1 cellular context compared by ENCODE assay signal in the genomic region with DNA sequence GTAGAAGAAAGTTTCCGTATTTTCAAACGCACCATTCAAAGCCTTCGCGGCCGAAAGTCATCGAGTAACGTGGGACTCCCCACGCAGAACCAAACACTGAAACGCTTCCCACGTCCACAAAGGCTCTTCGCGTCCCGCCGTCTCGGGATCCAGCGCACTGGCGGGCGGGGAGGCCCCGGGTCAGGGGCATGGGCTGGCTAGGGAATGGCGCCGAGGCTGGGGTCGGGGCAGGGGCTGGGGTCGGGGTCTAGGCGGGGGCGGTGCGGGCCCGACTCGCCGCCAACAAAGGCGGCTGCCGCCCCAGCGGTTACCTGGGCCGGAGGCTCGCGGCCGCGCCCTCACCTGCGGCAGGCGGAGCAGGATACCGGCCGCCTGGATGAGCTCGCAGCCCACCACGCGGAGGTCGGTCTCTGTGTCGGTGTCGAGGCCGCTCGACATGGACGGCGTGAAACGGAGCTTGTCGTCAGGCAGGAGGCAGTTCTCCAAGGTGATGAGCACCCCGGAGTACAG.
TF ChIP-seq lines count a peak whose summit lies in the region.

No MANE protein-coding gene starts in this region.

TF ChIP-seq in endothelial cell of umbilical vein, 7 proteins besides CTCF, POLR2A, EP300 and RAD21:
- TF ChIP-seq GATA2 (IDR thresholded peaks at IDR 0.05; ENCODE audit: insufficient read depth, insufficient read length, low read depth, low read length): no peak
- no peak for TF ChIP-seq MYC (IDR thresholded peaks at IDR 0.05; ENCODE audit: low read depth, low read length)
- TF ChIP-seq JUN (IDR thresholded peaks at IDR 0.05; ENCODE audit: borderline replicate concordance, insufficient read depth, insufficient read length, low read depth): no peak
- TF ChIP-seq FOS (IDR thresholded peaks at IDR 0.05; ENCODE audit: borderline replicate concordance, insufficient read depth, low read length): no peak
- TF ChIP-seq EZH2 (IDR thresholded peaks at IDR 0.05; ENCODE audit: borderline replicate concordance, low read depth, low read length, severe bottlenecking): no peak
- no peak for TF ChIP-seq MAX (IDR thresholded peaks at IDR 0.05; ENCODE audit: insufficient read depth, insufficient read length)
- no peak for TF ChIP-seq POLR2AphosphoS5 (IDR thresholded peaks at IDR 0.05; ENCODE audit: insufficient read depth, low read depth, low read length)
TF ChIP-seq in endothelial cell of umbilical vein: peak in this region for 0.
